In genomic region chr3:194212021-194212868, GRCh38 we compare ENCODE assay signal across 1 cellular context.
TF ChIP-seq lines count a peak whose summit lies in the region.

No MANE protein-coding gene starts in this region.

TF ChIP-seq in endothelial cell of umbilical vein, 7 proteins besides CTCF, POLR2A, EP300 and RAD21:
- no peak for TF ChIP-seq MYC (IDR thresholded peaks at IDR 0.05; ENCODE audit: low read depth, low read length)
- no peak for TF ChIP-seq MAX (IDR thresholded peaks at IDR 0.05; ENCODE audit: insufficient read depth, insufficient read length)
- no peak for TF ChIP-seq JUN (IDR thresholded peaks at IDR 0.05; ENCODE audit: borderline replicate concordance, insufficient read depth, insufficient read length, low read depth)
- no peak for TF ChIP-seq EZH2 (IDR thresholded peaks at IDR 0.05; ENCODE audit: borderline replicate concordance, low read depth, low read length, severe bottlenecking)
- no peak for TF ChIP-seq FOS (IDR thresholded peaks at IDR 0.05; ENCODE audit: borderline replicate concordance, insufficient read depth, low read length)
- no peak for TF ChIP-seq POLR2AphosphoS5 (IDR thresholded peaks at IDR 0.05; ENCODE audit: insufficient read depth, low read depth, low read length)
- TF ChIP-seq GATA2 (IDR thresholded peaks at IDR 0.05; ENCODE audit: insufficient read depth, insufficient read length, low read depth, low read length) = no peak
